ENCODE assay signal across 15 cellular contexts in the genomic region with DNA sequence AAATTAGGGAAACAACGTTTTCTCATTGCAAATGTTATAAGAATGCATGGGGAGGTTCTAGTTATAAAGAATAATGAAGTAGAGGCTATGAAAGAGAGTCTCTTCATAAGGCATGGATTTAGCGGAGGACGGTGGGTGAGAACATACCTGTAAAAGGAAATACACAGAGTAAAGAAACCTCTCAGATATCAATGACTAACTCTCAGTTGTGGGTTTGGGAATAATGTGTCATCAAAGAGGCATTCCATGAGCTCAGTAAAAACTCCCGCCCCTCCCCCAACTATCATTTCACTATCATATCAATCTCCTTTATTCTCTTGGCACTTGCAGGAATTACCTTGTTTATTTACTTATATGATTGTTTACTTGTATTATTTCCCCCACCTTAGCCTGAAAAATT.
DNase-seq lines count a peak whose midpoint lies in the region; ATAC-seq and TF ChIP-seq lines count a peak whose summit lies in the region.
"Had no signal": no experiment of that assay in that cellular context is flagged by ENCODE, and none has a peak within 500 bp of the region (broad histone marks: within the 10 kb centered on the region; RNA-seq: fewer than 3 reads in every experiment).

No MANE protein-coding gene starts in this region.

- H3K4me1 Mint-ChIP-seq in natural killer cell treated with Interleukin-12 subunit alpha and Interleukin-12 subunit beta and Interleukin-15 and Interleukin-18, amount 100 ng/mL, for 72 hours (ENCODE audit: low read depth in 2 of 2), result no peaks in the 10 kb centered on the region
- H3K4me1 Mint-ChIP-seq: CD8-positive, alpha-beta memory T cell had no signal

- H3K36me3 ChIP-seq in BLaER1 treated with 17β-estradiol and CSF1 and Interleukin-3, amounts not matched to agents 10 nM and 100 nM, result no peaks in the 10 kb centered on the region
- H3K36me3 ChIP-seq: BE2C, HAP-1 had no signal

- H3K27me3 ChIP-seq in BLaER1 treated with 17β-estradiol and CSF1 and Interleukin-3, amounts not matched to agents 10 nM and 100 nM, result no peaks in the 10 kb centered on the region

- H3K4me2 ChIP-seq in BLaER1 treated with 17β-estradiol and CSF1 and Interleukin-3, amounts not matched to agents 10 nM and 100 nM, result peak overlapping the region in 6 of 11 experiments; percentile 59 to 82 (median 77); a peak in 10 of 22 replicates

- no peaks in the 10 kb centered on the region for H3K9me3 ChIP-seq in BLaER1 treated with 17β-estradiol and CSF1 and Interleukin-3, amounts not matched to agents 10 nM and 100 nM (replicated peaks in 1 of 11)
- H3K9me3 ChIP-seq: BE2C, HAP-1 had no signal

- DNase-seq in M059J (ENCODE audit: low read depth), result peak; percentile 6
- peak; percentile 6 for DNase-seq in astrocyte of the hippocampus (ENCODE audit: low read depth, low spot score)
- DNase-seq in kidney tubule cell (ENCODE audit: low spot score), result peak; percentile 76
- DNase-seq in AG08395 (ENCODE audit: low spot score), result no peak
- DNase-seq in lower leg skin (ENCODE audit: low spot score in 2 of 2), result no peak
- DNase-seq in natural killer cell treated with Interleukin-12 subunit alpha and Interleukin-12 subunit beta and Interleukin-15 and Interleukin-18, amount 100 ng/mL, for 72 hours (ENCODE audit: low spot score), result no peak
- DNase-seq: BE2C; CD8-positive, alpha-beta memory T cell; DMS 273 treated with DMSO at 0.1 percent for 48 hours had no signal

- intact Hi-C loops in lower leg skin (cut with DNase I; ENCODE audit: low total_unique reads), result no loop called here

- H3K4me1 ChIP-seq in BLaER1 treated with 17β-estradiol and CSF1 and Interleukin-3, amounts not matched to agents 10 nM and 100 nM, result peaks cover 5 to 86% (median 35%) of the 10 kb centered on the region in 10 experiments; a peak in 17 of 20 replicates
- H3K4me1 ChIP-seq: BE2C, HAP-1 had no signal

- TF ChIP-seq CTCF in lower leg skin (IDR thresholded peaks at IDR 0.05), result no peak

- no peaks in the 10 kb centered on the region for H4K20me1 ChIP-seq in BLaER1 treated with 17β-estradiol and CSF1 and Interleukin-3, amounts not matched to agents 10 nM and 100 nM

- H3K27ac ChIP-seq in BLaER1 treated with 17β-estradiol and CSF1 and Interleukin-3, amounts not matched to agents 10 nM and 100 nM, result peak overlapping the region in 6 of 11 experiments; percentile 74 to 91 (median 88); a peak in 10 of 22 replicates
- H3K27ac ChIP-seq: HL-60 had no signal

- no peak for ATAC-seq in GM18870 (IDR thresholded peaks at IDR 0.05; ENCODE audit: unreplicated experiment)
- ATAC-seq in natural killer cell treated with Interleukin-12 subunit alpha and Interleukin-12 subunit beta and Interleukin-15 and Interleukin-18, amount 100 ng/mL, for 72 hours, result no peak
- ATAC-seq: K562 had no signal

- H3K9me3 Mint-ChIP-seq in natural killer cell treated with Interleukin-12 subunit alpha and Interleukin-12 subunit beta and Interleukin-15 and Interleukin-18, amount 100 ng/mL, for 72 hours, result peaks cover 14% of the 10 kb centered on the region

- H3K4me3 ChIP-seq in BLaER1 treated with 17β-estradiol and CSF1 and Interleukin-3, amounts not matched to agents 10 nM and 100 nM, result no peak overlapping the region
- H3K4me3 ChIP-seq in lower leg skin (ENCODE audit: low read depth, poor library complexity, severe bottlenecking), result no peak overlapping the region
- H3K4me3 ChIP-seq: HAP-1, K562 had no signal

- TF ChIP-seq POLR2A in lower leg skin (IDR thresholded peaks at IDR 0.05), result no peak

- no peak overlapping the region; a peak in 1 of 22 replicates for H3K9ac ChIP-seq in BLaER1 treated with 17β-estradiol and CSF1 and Interleukin-3, amounts not matched to agents 10 nM and 100 nM

- WGBS in lower leg skin, 2 donors, result 81 to 86% methylated on average over 4 of the region's 4 CpGs

- no peaks in the 10 kb centered on the region for H3K36me3 Mint-ChIP-seq in natural killer cell treated with Interleukin-12 subunit alpha and Interleukin-12 subunit beta and Interleukin-15 and Interleukin-18, amount 100 ng/mL, for 72 hours
- H3K36me3 Mint-ChIP-seq: CD14-positive monocyte; CD8-positive, alpha-beta memory T cell had no signal

- no peak overlapping the region for H3K4me3 Mint-ChIP-seq in natural killer cell treated with Interleukin-12 subunit alpha and Interleukin-12 subunit beta and Interleukin-15 and Interleukin-18, amount 100 ng/mL, for 72 hours
- H3K4me3 Mint-ChIP-seq: CD8-positive, alpha-beta memory T cell had no signal

- no peak overlapping the region for H3K27ac Mint-ChIP-seq in natural killer cell treated with Interleukin-12 subunit alpha and Interleukin-12 subunit beta and Interleukin-15 and Interleukin-18, amount 100 ng/mL, for 72 hours
- H3K27ac Mint-ChIP-seq: CD8-positive, alpha-beta memory T cell had no signal

- H3K27me3 Mint-ChIP-seq in natural killer cell treated with Interleukin-12 subunit alpha and Interleukin-12 subunit beta and Interleukin-15 and Interleukin-18, amount 100 ng/mL, for 72 hours, result no peaks in the 10 kb centered on the region
- H3K27me3 Mint-ChIP-seq: CD8-positive, alpha-beta memory T cell had no signal

Comparison
In these comparisons a context has a peak if more than half of its experiments do, and no peak if none do; other contexts are left out.
1. DNase-seq: peak in M059J (single experiment), astrocyte of the hippocampus (single experiment) and kidney tubule cell (single experiment); none in AG08395 (single experiment), lower leg skin (0 of 2) and natural killer cell treated with Interleukin-12 subunit alpha and Interleukin-12 subunit beta and Interleukin-15 and Interleukin-18, amount 100 ng/mL, for 72 hours (single experiment).